25 cellular contexts compared by ENCODE assay signal in genomic region chr14:105258846-105259245, GRCh38. TPM values are rescaled to one million over a fixed set of nuclear protein-coding genes. Genes with fewer than 3 reads are reported as not detected.
A peak's percentile ranks its signal among the peaks of the same experiment; 100 is the strongest.
DNase-seq lines count a peak whose midpoint lies in the region; ATAC-seq, FAIRE-seq and TF ChIP-seq lines count a peak whose summit lies in the region.
"Had no signal": no experiment of that assay in that cellular context is flagged by ENCODE, and none has a peak within 500 bp of the region (broad histone marks: within the 10 kb centered on the region; RNA-seq: fewer than 3 reads in every experiment).

No MANE protein-coding gene starts in this region.

- no peak overlapping the region for H3K18ac ChIP-seq in IMR-90 (ENCODE audit: low read depth, low read length)

- intact Hi-C loops in IMR-90 (cut with micrococcal nuclease), result no loop called here

- H3K9ac ChIP-seq in IMR-90 (ENCODE audit: low read depth, low read length) (no peak overlapping the region), mucosa of rectum (ENCODE audit: low read depth in 1 of 2, low read length in 2 of 2) (peak overlapping the region in 1 of 2 donors; percentile 41)

- CTCF ChIA-PET in IMR-90 (lab: Yijun Ruan, JAX), result no interaction called here

- dilution Hi-C loops in IMR-90 (cut with HindIII; ENCODE audit: low sequenced_read_pairs, unreplicated experiment), result no loop called here

- no TSS peak for BruUV-seq in IMR-90 (replicated peaks; lab: Mats Ljungman, UMichigan)

- no peak overlapping the region for H4K8ac ChIP-seq in IMR-90 (ENCODE audit: low read depth in 2 of 2, low read length in 2 of 2)

- no peak overlapping the region for H2BK20ac ChIP-seq in IMR-90 (ENCODE audit: low read depth, low read length)

- H2AK5ac ChIP-seq in IMR-90 (ENCODE audit: low read depth, low read length), result no peak overlapping the region

- H2BK120ac ChIP-seq in IMR-90 (ENCODE audit: low read depth, low read length), result no peak overlapping the region

- H3K27me3 ChIP-seq in IMR-90 (ENCODE audit: control insufficient read depth, insufficient read depth, low read length) (no peaks in the 10 kb centered on the region), bronchial epithelial cell (ENCODE audit: control insufficient read depth, insufficient read depth, low read length) (no peaks in the 10 kb centered on the region), mucosa of rectum (ENCODE audit: control insufficient read depth in 2 of 2, insufficient read depth in 2 of 2, low read length in 2 of 2) (no peaks in the 10 kb centered on the region)
- H3K27me3 ChIP-seq: ovary, uterus had no signal

- ATAC-seq in IMR-90 (ENCODE audit: low read depth), result no peak
- ATAC-seq: activated CD8-positive, alpha-beta memory T cell treated with anti-CD3 and anti-CD28 coated beads, Interleukin-2, amount 10 ng/mL, durations not matched to agents 7 days and 5 days; naive thymus-derived CD4-positive, alpha-beta T cell; right cardiac atrium had no signal

- no peak overlapping the region for H2AFZ ChIP-seq in IMR-90 (replicated peaks; ENCODE audit: low read length, poor library complexity)

- no peak overlapping the region for H3K4ac ChIP-seq in IMR-90 (ENCODE audit: low read depth, low read length)

- H3K23ac ChIP-seq in IMR-90 (ENCODE audit: low read depth, low read length), result no peak overlapping the region

- H3K79me1 ChIP-seq in IMR-90 (ENCODE audit: low read depth in 1 of 2, low read length in 2 of 2), result peaks cover 8 to 17% of the 10 kb centered on the region in 2 experiments; a peak in 2 of 4 replicates

- no peak overlapping the region for H3K14ac ChIP-seq in IMR-90 (replicated peaks; ENCODE audit: low read depth, low read length)

- in situ Hi-C loops in IMR-90 (cut with MboI; ENCODE audit: low sequenced_read_pairs), result no loop called here

- TF ChIP-seq POLR2A in IMR-90 (IDR thresholded peaks at IDR 0.05; ENCODE audit: low read depth, low read length), result no peak

- POLR2A ChIA-PET in IMR-90 (lab: Charles Lee; ENCODE audit: unreplicated experiment), result no interaction called here

- H3K36me3 ChIP-seq in IMR-90 (ENCODE audit: control insufficient read depth, insufficient read depth, low read length) (peaks cover 18% of the 10 kb centered on the region), bronchial epithelial cell (ENCODE audit: control insufficient read depth, insufficient read depth, low read length) (peaks cover 5% of the 10 kb centered on the region), mucosa of rectum (ENCODE audit: control insufficient read depth in 2 of 2, insufficient read depth in 2 of 2, low read length in 2 of 2) (peaks cover 0 to 5% of the 10 kb centered on the region in 2 donors)
- H3K36me3 ChIP-seq: ovary, uterus had no signal

- H2BK5ac ChIP-seq in IMR-90 (ENCODE audit: low read depth, low read length, poor library complexity, severe bottlenecking), result no peak overlapping the region

- no peak overlapping the region for H2BK15ac ChIP-seq in IMR-90 (ENCODE audit: low read depth, low read length)

- H3K4me3 ChIP-seq in IMR-90 (ENCODE audit: insufficient read depth, low read depth, low read length) (no peak overlapping the region), bronchial epithelial cell (ENCODE audit: low read depth, low read length) (no peak overlapping the region), mucosa of rectum (ENCODE audit: low read length in 2 of 2) (no peak overlapping the region)
- H3K4me3 ChIP-seq: coronary artery, ovary, uterus had no signal

- no peak overlapping the region for H4K5ac ChIP-seq in IMR-90 (ENCODE audit: low read depth, low read length)

- H3K9me3 ChIP-seq in IMR-90 (ENCODE audit: control insufficient read depth, insufficient read depth, low read length), result no peaks in the 10 kb centered on the region
- H3K9me3 ChIP-seq in mucosa of rectum (ENCODE audit: control insufficient read depth in 2 of 2, low read length in 2 of 2), result no peaks in the 10 kb centered on the region
- H3K9me3 ChIP-seq: Caco-2, ovary, uterus had no signal

- no peak overlapping the region for H4K91ac ChIP-seq in IMR-90 (ENCODE audit: insufficient read depth, low read depth, low read length)

- DNase-seq in DMS153 (lab: John Stamatoyannopoulos, UW) (peak; percentile 24), DMS153 treated with DMSO at 0.1 percent for 48 hours (lab: John Stamatoyannopoulos, UW; ENCODE audit: unreplicated experiment) (no peak), IMR-90 (peak; percentile 54), bronchial epithelial cell (ENCODE audit: low read depth) (peak; percentile 57), NCI-H1105 (lab: John Stamatoyannopoulos, UW) (no peak), NCI-H526 (lab: John Stamatoyannopoulos, UW) (no peak), NCI-H446 treated with DMSO at 0.1 percent for 48 hours (lab: John Stamatoyannopoulos, UW) (no peak)
- DNase-seq: activated CD4-positive, alpha-beta T cell treated with anti-CD3 and anti-CD28 coated beads for 4 hours; activated CD8-positive, alpha-beta memory T cell treated with anti-CD3 and anti-CD28 coated beads, Interleukin-2, amount 10 ng/mL, durations not matched to agents 7 days and 5 days; Caco-2; GDM1; HCEC 1CT; hippocampal formation; kidney; mesenchymal stem cell; naive thymus-derived CD4-positive, alpha-beta T cell; NCI-H1092; NCI-H226; ovary; uterus had no signal

- 84% methylated on average over 7 of the region's 7 CpGs; no CpG with 5 or more reads in 1 of the 2 experiments for WGBS in IMR-90 (ENCODE audit: extremely low coverage in 2 of 2, insufficient read length in 1 of 2), 2 experiments

- TF ChIP-seq RAD21 in IMR-90 (IDR thresholded peaks at IDR 0.05; ENCODE audit: low read length), result no peak

- TF ChIP-seq CTCF in IMR-90 (conservative IDR thresholded peaks at IDR 0.05; ENCODE audit: low read depth, low read length) (no peak), bronchial epithelial cell (IDR thresholded peaks at IDR 0.05; ENCODE audit: insufficient read depth, low read length, severe bottlenecking) (no peak)

- H4K20me1 ChIP-seq in IMR-90 (ENCODE audit: insufficient read depth, low read length), result peaks cover 9% of the 10 kb centered on the region

- no peak overlapping the region for H2AK9ac ChIP-seq in IMR-90 (replicated peaks; ENCODE audit: low read depth, low read length, poor library complexity)

- H3K4me1 ChIP-seq in IMR-90 (ENCODE audit: control insufficient read depth, insufficient read depth, low read length), result peaks cover 8% of the 10 kb centered on the region
- peaks cover 12 to 22% of the 10 kb centered on the region in 2 donors for H3K4me1 ChIP-seq in mucosa of rectum (ENCODE audit: control insufficient read depth in 2 of 2, insufficient read depth in 2 of 2, low read length in 2 of 2)
- H3K4me1 ChIP-seq: Caco-2, uterus had no signal

- no peak for FAIRE-seq in bronchial epithelial cell (lab: Jason Lieb, UNC)
- FAIRE-seq: kidney, TTC549 had no signal

- 0 out of 2 replicates have a peak, but pooled peaks cover 9% of the 10 kb centered on the region for H3K9me1 ChIP-seq in IMR-90 (ENCODE audit: insufficient read depth, low read length)

- no peak overlapping the region for H3K4me2 ChIP-seq in IMR-90 (ENCODE audit: low read depth, low read length)

- no peak overlapping the region for H3K56ac ChIP-seq in IMR-90 (ENCODE audit: extremely low read depth, insufficient read depth, low read length)

- no peak overlapping the region for H3K27ac ChIP-seq in IMR-90 (ENCODE audit: insufficient read depth, low read length)
- peak overlapping the region; percentile 78 to 90 for H3K27ac ChIP-seq in mucosa of rectum (ENCODE audit: low read depth in 2 of 2, low read length in 2 of 2)
- H3K27ac ChIP-seq: 22Rv1, coronary artery, ovary, uterus had no signal

TF ChIP-seq in IMR-90, 13 proteins besides CTCF, POLR2A, EP300 and RAD21:
- no peak for TF ChIP-seq SMC3 (IDR thresholded peaks at IDR 0.05; ENCODE audit: low read depth, low read length)
- TF ChIP-seq MAFK (IDR thresholded peaks at IDR 0.05; ENCODE audit: low read depth, low read length), result no peak
- peak; percentile 34; the same call in 1 of the 2 replicates for TF ChIP-seq CEBPB (IDR thresholded peaks at IDR 0.05; ENCODE audit: low read depth, low read length)
- peak; percentile 72; the same call in 1 of the 2 replicates for TF ChIP-seq BHLHE40 (IDR thresholded peaks at IDR 0.05; ENCODE audit: low read depth, low read length)
- TF ChIP-seq CHD1 (IDR thresholded peaks at IDR 0.05; ENCODE audit: low read depth, low read length), result no peak

RNA-seq across cellular contexts. Expression of gene BTBD6, which starts 10.5 kb away (rescaled TPM):
- total RNA-seq in IMR-90 (2012; rRNA removed) (31.4 and 43.9 TPM in 2 replicates), bronchial epithelial cell (63.4 and 75.8 TPM in 2 replicates)
- polyA plus RNA-seq in IMR-90 (2012; rRNA removed), result 33.9 and 37.4 TPM in 2 replicates
- polyA plus RNA-seq in IMR-90 (2012; cell fraction: cytosol; rRNA removed), result 41.8 and 43.5 TPM in 2 replicates
- 99.5 and 153 TPM in 2 replicates for polyA plus RNA-seq in IMR-90 (2012; cell fraction: nucleus; rRNA removed; ENCODE audit: low replicate concordance)

RNA-seq across cellular contexts. Expression of gene BRF1, which starts 42.0 kb away (rescaled TPM):
- total RNA-seq in IMR-90 (2012; rRNA removed) (12.4 and 13.3 TPM in 2 replicates), bronchial epithelial cell (22.3 and 24.0 TPM in 2 replicates)
- 16.4 and 16.7 TPM in 2 replicates for polyA plus RNA-seq in IMR-90 (2012; rRNA removed)
- polyA plus RNA-seq in IMR-90 (2012; cell fraction: cytosol; rRNA removed), result 13.5 and 19.0 TPM in 2 replicates
- 44.2 and 86.6 TPM in 2 replicates for polyA plus RNA-seq in IMR-90 (2012; cell fraction: nucleus; rRNA removed; ENCODE audit: low replicate concordance)

RNA-seq across cellular contexts. Expression of gene PACS2, which starts 55.7 kb away (rescaled TPM):
- total RNA-seq in IMR-90 (2012; rRNA removed) (15.3 and 15.6 TPM in 2 replicates), bronchial epithelial cell (42.4 and 43.1 TPM in 2 replicates)
- polyA plus RNA-seq in IMR-90 (2012; rRNA removed), result 32.2 and 35.1 TPM in 2 replicates
- polyA plus RNA-seq in IMR-90 (2012; cell fraction: cytosol; rRNA removed), result 21.8 and 38.1 TPM in 2 replicates
- 145 and 229 TPM in 2 replicates for polyA plus RNA-seq in IMR-90 (2012; cell fraction: nucleus; rRNA removed; ENCODE audit: low replicate concordance)

Comparison
In these comparisons a context has a peak if more than half of its experiments do, and no peak if none do; other contexts are left out.
1. DNase-seq: peak in DMS153 (single experiment), IMR-90 (single experiment) and bronchial epithelial cell (single experiment); none in DMS153 treated with DMSO at 0.1 percent for 48 hours (single experiment), NCI-H1105 (single experiment), NCI-H526 (0 of 2) and NCI-H446 treated with DMSO at 0.1 percent for 48 hours (single experiment).